Comparison of ENCODE assay signal across 1 cellular context in the genomic region with DNA sequence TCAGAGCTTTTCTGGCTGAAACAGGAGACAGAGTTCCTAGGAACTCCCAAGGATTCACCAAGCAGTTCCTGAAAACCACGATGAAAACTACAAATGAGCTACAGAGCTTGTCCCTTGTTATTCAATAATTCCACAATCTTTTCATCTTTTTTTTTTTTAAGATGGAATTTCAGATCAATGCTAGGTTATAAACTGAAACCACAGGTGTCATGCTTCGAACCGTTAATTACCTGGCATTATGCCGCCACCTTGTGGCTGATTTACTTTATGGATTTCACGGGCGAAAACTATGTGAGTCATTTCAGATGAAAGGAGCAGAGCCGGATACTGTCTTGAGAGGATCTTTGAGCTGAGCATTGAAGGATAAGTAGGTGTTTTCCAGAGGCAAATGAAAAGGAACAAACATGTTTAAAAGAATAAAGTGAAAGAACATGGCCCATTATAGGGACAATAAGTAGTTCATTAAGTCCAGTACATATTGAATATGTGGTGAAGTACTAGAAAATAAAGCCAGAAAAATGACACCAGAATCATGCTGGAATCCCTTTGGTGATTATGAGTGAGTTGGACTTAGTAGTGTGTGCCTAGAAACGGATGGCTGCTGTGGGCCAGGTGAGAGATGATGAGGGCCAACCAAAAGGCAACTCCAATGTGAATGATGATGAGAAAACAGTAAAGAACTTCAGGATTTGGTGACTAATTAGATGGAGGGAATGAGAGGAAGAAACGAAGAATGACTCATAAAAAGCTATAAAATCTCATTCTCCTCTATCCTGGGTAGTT.
TF ChIP-seq lines count a peak whose summit lies in the region.

No MANE protein-coding gene starts in this region.

TF ChIP-seq in GM12878, 131 proteins besides CTCF, POLR2A, EP300 and RAD21 (continued from another document and continues in another):
- TF ChIP-seq, protein P1, sequence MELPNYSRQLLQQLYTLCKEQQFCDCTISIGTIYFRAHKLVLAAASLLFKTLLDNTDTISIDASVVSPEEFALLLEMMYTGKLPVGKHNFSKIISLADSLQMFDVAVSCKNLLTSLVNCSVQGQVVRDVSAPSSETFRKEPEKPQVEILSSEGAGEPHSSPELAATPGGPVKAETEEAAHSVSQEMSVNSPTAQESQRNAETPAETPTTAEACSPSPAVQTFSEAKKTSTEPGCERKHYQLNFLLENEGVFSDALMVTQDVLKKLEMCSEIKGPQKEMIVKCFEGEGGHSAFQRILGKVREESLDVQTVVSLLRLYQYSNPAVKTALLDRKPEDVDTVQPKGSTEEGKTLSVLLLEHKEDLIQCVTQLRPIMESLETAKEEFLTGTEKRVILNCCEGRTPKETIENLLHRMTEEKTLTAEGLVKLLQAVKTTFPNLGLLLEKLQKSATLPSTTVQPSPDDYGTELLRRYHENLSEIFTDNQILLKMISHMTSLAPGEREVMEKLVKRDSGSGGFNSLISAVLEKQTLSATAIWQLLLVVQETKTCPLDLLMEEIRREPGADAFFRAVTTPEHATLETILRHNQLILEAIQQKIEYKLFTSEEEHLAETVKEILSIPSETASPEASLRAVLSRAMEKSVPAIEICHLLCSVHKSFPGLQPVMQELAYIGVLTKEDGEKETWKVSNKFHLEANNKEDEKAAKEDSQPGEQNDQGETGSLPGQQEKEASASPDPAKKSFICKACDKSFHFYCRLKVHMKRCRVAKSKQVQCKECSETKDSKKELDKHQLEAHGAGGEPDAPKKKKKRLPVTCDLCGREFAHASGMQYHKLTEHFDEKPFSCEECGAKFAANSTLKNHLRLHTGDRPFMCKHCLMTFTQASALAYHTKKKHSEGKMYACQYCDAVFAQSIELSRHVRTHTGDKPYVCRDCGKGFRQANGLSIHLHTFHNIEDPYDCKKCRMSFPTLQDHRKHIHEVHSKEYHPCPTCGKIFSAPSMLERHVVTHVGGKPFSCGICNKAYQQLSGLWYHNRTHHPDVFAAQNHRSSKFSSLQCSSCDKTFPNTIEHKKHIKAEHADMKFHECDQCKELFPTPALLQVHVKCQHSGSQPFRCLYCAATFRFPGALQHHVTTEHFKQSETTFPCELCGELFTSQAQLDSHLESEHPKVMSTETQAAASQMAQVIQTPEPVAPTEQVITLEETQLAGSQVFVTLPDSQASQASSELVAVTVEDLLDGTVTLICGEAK (IDR thresholded peaks at IDR 0.05; ENCODE audit: borderline replicate concordance) = no peak
- TF ChIP-seq PAX8 (IDR thresholded peaks at IDR 0.05) (no peak), PAX5 (IDR thresholded peaks at IDR 0.05; ENCODE audit: borderline replicate concordance, low read depth, low read length) (no peak), ZSCAN29 (IDR thresholded peaks at IDR 0.05) (no peak), ZNF24 (IDR thresholded peaks at IDR 0.05) (no peak), RFX5 (IDR thresholded peaks at IDR 0.05; ENCODE audit: low read depth, low read length) (no peak), SMAD1 (IDR thresholded peaks at IDR 0.05; ENCODE audit: low read depth, partially characterized antibody) (no peak), YBX1 (IDR thresholded peaks at IDR 0.05) (no peak), IKZF2 (IDR thresholded peaks at IDR 0.05) (peak; percentile 44 to 58; a peak in 1 of 4 replicates), YY1 (IDR thresholded peaks at IDR 0.05; ENCODE audit: low read depth, low read length) (0 out of 2 replicates have a peak, but pooled peaks have one; percentile 39), NFXL1 (IDR thresholded peaks at IDR 0.05; ENCODE audit: borderline replicate concordance) (no peak), BACH1 (IDR thresholded peaks at IDR 0.05; ENCODE audit: borderline replicate concordance) (no peak), ZZZ3 (IDR thresholded peaks at IDR 0.05; ENCODE audit: control insufficient read depth, insufficient read length, low read depth) (no peak), GATAD2B (conservative IDR thresholded peaks at IDR 0.05; ENCODE audit: low read depth) (no peak), RBBP5 (conservative IDR thresholded peaks at IDR 0.05) (no peak), TCF7 (IDR thresholded peaks at IDR 0.05; ENCODE audit: borderline replicate concordance) (0 out of 2 replicates have a peak, but pooled peaks have one; percentile 4), RCOR1 (conservative IDR thresholded peaks at IDR 0.05; ENCODE audit: low read depth, low read length) (no peak), CBFB (IDR thresholded peaks at IDR 0.05; ENCODE audit: low read depth) (0 out of 2 replicates have a peak, but pooled peaks have one; percentile 46), NFYA (IDR thresholded peaks at IDR 0.05; ENCODE audit: borderline replicate concordance, low read depth, low read length) (no peak), WRNIP1 (IDR thresholded peaks at IDR 0.05; ENCODE audit: borderline replicate concordance, low read depth, low read length) (no peak), EED (IDR thresholded peaks at IDR 0.05; ENCODE audit: low read depth) (peak; percentile 32; the same call in 1 of the 2 replicates), NR2F1 (conservative IDR thresholded peaks at IDR 0.05) (0 out of 2 replicates have a peak, but pooled peaks have one; percentile 12), JUNB (IDR thresholded peaks at IDR 0.05) (peak; percentile 68), FOXM1 (IDR thresholded peaks at IDR 0.05; ENCODE audit: low read depth, low read length) (peak; percentile 72), NBN (IDR thresholded peaks at IDR 0.05) (no peak; the same call in 1 of the 2 replicates), CHD1 (IDR thresholded peaks at IDR 0.05; ENCODE audit: low read depth, low read length) (no peak), MEF2A (IDR thresholded peaks at IDR 0.05; ENCODE audit: insufficient read depth, low read depth, low read length) (0 out of 2 replicates have a peak, but pooled peaks have one; percentile 16), HDGF (IDR thresholded peaks at IDR 0.05) (no peak), POLR2AphosphoS2 (IDR thresholded peaks at IDR 0.05; ENCODE audit: low read depth, low read length) (no peak), ZNF384 (IDR thresholded peaks at IDR 0.05; ENCODE audit: borderline replicate concordance, low read depth, low read length) (0 out of 2 replicates have a peak, but pooled peaks have one; percentile 15), TAF1 (IDR thresholded peaks at IDR 0.05; ENCODE audit: borderline replicate concordance, low read depth, low read length) (no peak), CEBPB (IDR thresholded peaks at IDR 0.05; ENCODE audit: borderline replicate concordance in 1 of 2, low read depth in 2 of 2, low read length in 2 of 2) (no peak)
- TF ChIP-seq, protein P2, sequence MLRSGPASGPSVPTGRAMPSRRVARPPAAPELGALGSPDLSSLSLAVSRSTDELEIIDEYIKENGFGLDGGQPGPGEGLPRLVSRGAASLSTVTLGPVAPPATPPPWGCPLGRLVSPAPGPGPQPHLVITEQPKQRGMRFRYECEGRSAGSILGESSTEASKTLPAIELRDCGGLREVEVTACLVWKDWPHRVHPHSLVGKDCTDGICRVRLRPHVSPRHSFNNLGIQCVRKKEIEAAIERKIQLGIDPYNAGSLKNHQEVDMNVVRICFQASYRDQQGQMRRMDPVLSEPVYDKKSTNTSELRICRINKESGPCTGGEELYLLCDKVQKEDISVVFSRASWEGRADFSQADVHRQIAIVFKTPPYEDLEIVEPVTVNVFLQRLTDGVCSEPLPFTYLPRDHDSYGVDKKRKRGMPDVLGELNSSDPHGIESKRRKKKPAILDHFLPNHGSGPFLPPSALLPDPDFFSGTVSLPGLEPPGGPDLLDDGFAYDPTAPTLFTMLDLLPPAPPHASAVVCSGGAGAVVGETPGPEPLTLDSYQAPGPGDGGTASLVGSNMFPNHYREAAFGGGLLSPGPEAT (IDR thresholded peaks at IDR 0.05; ENCODE audit: low read depth) = no peak
- TF ChIP-seq, protein P3, sequence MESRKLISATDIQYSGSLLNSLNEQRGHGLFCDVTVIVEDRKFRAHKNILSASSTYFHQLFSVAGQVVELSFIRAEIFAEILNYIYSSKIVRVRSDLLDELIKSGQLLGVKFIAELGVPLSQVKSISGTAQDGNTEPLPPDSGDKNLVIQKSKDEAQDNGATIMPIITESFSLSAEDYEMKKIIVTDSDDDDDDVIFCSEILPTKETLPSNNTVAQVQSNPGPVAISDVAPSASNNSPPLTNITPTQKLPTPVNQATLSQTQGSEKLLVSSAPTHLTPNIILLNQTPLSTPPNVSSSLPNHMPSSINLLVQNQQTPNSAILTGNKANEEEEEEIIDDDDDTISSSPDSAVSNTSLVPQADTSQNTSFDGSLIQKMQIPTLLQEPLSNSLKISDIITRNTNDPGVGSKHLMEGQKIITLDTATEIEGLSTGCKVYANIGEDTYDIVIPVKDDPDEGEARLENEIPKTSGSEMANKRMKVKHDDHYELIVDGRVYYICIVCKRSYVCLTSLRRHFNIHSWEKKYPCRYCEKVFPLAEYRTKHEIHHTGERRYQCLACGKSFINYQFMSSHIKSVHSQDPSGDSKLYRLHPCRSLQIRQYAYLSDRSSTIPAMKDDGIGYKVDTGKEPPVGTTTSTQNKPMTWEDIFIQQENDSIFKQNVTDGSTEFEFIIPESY (IDR thresholded peaks at IDR 0.05) = no peak
- TF ChIP-seq, protein P4, sequence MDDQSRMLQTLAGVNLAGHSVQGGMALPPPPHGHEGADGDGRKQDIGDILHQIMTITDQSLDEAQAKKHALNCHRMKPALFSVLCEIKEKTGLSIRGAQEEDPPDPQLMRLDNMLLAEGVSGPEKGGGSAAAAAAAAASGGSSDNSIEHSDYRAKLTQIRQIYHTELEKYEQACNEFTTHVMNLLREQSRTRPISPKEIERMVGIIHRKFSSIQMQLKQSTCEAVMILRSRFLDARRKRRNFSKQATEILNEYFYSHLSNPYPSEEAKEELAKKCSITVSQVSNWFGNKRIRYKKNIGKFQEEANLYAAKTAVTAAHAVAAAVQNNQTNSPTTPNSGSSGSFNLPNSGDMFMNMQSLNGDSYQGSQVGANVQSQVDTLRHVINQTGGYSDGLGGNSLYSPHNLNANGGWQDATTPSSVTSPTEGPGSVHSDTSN (IDR thresholded peaks at IDR 0.05; ENCODE audit: insufficient replicate concordance, low read depth, low read length) = no peak
- TF ChIP-seq, protein P5, sequence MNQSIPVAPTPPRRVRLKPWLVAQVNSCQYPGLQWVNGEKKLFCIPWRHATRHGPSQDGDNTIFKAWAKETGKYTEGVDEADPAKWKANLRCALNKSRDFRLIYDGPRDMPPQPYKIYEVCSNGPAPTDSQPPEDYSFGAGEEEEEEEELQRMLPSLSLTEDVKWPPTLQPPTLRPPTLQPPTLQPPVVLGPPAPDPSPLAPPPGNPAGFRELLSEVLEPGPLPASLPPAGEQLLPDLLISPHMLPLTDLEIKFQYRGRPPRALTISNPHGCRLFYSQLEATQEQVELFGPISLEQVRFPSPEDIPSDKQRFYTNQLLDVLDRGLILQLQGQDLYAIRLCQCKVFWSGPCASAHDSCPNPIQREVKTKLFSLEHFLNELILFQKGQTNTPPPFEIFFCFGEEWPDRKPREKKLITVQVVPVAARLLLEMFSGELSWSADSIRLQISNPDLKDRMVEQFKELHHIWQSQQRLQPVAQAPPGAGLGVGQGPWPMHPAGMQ (IDR thresholded peaks at IDR 0.05; ENCODE audit: borderline replicate concordance) = no peak
- TF ChIP-seq, protein P6, sequence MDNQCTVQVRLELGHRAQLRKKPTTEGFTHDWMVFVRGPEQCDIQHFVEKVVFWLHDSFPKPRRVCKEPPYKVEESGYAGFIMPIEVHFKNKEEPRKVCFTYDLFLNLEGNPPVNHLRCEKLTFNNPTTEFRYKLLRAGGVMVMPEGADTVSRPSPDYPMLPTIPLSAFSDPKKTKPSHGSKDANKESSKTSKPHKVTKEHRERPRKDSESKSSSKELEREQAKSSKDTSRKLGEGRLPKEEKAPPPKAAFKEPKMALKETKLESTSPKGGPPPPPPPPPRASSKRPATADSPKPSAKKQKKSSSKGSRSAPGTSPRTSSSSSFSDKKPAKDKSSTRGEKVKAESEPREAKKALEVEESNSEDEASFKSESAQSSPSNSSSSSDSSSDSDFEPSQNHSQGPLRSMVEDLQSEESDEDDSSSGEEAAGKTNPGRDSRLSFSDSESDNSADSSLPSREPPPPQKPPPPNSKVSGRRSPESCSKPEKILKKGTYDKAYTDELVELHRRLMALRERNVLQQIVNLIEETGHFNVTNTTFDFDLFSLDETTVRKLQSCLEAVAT (IDR thresholded peaks at IDR 0.05) = peak; percentile 33; the same call in 1 of the 2 replicates
- TF ChIP-seq, protein P7, sequence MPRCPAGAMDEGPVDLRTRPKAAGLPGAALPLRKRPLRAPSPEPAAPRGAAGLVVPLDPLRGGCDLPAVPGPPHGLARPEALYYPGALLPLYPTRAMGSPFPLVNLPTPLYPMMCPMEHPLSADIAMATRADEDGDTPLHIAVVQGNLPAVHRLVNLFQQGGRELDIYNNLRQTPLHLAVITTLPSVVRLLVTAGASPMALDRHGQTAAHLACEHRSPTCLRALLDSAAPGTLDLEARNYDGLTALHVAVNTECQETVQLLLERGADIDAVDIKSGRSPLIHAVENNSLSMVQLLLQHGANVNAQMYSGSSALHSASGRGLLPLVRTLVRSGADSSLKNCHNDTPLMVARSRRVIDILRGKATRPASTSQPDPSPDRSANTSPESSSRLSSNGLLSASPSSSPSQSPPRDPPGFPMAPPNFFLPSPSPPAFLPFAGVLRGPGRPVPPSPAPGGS (IDR thresholded peaks at IDR 0.05; ENCODE audit: borderline replicate concordance, insufficient read depth, low read depth, low read length, poor library complexity, severe bottlenecking) = no peak
- TF ChIP-seq, protein P8, sequence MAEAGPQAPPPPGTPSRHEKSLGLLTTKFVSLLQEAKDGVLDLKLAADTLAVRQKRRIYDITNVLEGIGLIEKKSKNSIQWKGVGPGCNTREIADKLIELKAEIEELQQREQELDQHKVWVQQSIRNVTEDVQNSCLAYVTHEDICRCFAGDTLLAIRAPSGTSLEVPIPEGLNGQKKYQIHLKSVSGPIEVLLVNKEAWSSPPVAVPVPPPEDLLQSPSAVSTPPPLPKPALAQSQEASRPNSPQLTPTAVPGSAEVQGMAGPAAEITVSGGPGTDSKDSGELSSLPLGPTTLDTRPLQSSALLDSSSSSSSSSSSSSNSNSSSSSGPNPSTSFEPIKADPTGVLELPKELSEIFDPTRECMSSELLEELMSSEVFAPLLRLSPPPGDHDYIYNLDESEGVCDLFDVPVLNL (IDR thresholded peaks at IDR 0.05; ENCODE audit: low read depth, low read length) = no peak
- TF ChIP-seq, protein P9, sequence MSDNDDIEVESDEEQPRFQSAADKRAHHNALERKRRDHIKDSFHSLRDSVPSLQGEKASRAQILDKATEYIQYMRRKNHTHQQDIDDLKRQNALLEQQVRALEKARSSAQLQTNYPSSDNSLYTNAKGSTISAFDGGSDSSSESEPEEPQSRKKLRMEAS (IDR thresholded peaks at IDR 0.05; ENCODE audit: low read depth, low read length) = no peak
- TF ChIP-seq, protein P10, sequence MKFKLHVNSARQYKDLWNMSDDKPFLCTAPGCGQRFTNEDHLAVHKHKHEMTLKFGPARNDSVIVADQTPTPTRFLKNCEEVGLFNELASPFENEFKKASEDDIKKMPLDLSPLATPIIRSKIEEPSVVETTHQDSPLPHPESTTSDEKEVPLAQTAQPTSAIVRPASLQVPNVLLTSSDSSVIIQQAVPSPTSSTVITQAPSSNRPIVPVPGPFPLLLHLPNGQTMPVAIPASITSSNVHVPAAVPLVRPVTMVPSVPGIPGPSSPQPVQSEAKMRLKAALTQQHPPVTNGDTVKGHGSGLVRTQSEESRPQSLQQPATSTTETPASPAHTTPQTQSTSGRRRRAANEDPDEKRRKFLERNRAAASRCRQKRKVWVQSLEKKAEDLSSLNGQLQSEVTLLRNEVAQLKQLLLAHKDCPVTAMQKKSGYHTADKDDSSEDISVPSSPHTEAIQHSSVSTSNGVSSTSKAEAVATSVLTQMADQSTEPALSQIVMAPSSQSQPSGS (IDR thresholded peaks at IDR 0.05; ENCODE audit: low read length) = no peak
